ENCODE assay signal across 8 cellular contexts in the genomic region with DNA sequence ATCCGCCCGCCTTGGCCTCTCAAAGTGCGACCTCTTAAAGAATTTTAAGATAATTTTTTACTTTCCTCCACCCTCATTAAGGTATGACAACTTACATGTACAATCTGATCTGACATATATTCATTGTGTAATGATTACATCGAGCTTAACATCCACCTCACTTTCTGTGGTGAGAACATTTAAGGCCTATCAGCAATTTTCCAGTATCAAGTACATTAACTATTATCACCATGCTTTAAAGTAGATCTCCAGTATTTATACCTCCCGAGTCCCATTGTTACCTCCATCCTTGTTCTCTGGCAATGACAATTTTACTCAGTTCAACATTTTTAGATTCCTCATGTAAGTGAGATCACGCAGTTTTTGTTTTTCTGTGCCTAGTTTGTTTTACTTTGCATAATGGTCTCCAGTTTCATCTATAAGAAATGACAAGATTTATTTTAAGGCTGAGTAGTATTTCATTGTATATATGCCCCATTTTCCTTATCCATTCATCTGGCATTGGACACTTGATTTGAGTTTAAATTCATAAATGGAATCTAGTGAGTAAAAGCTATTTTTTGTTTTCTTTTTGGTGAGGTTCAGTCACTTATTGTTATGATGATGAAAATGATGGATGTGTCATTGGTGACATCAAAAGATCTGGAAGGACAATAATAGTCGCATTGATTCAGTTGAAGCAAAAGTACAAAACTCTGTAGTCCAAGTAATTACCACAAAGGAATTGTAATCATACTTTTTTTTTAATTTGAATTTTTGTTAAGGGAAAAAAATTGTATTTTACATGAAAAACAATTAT.
A peak's percentile ranks its signal among the peaks of the same experiment; 100 is the strongest.
DNase-seq lines count a peak whose midpoint lies in the region; ATAC-seq, FAIRE-seq and TF ChIP-seq lines count a peak whose summit lies in the region.

No MANE protein-coding gene starts in this region.

- H3K27ac Mint-ChIP-seq in CD4-positive, alpha-beta T cell: peak overlapping the region; percentile 99

- no peaks in the 10 kb centered on the region for H3K9me3 Mint-ChIP-seq in CD4-positive, alpha-beta T cell

- intact Hi-C loops in CD4-positive, alpha-beta T cell (cut with DNase I, micrococcal nuclease): loop anchor here in 1 of 2 experiments (2.0 kb wide), 2 partner anchors 14 to 48 kb away; a partner anchor contains a TSS
- intact Hi-C loops in head of caudate nucleus (cut with DNase I): no loop called here

- H3K9me3 ChIP-seq in CD4-positive, alpha-beta T cell (ENCODE audit: control insufficient read depth, low read length): no peaks in the 10 kb centered on the region
- H3K9me3 ChIP-seq in small intestine (ENCODE audit: control insufficient read depth, low read depth): no peaks in the 10 kb centered on the region

- peak overlapping the region; percentile 85 for H3K4me3 ChIP-seq in fibroblast of pulmonary artery (replicated peaks; ENCODE audit: low read depth, low read length)
- H3K4me3 ChIP-seq in small intestine (ENCODE audit: low read depth in 1 of 2, low read length in 2 of 2): peak overlapping the region; percentile 51 to 71

- no peak for DNase-seq in CD4-positive, alpha-beta T cell
- DNase-seq in SKM-1 treated with dmso at 0.1 percent for 144 hours (lab: John Stamatoyannopoulos, UW; ENCODE audit: unreplicated experiment): peak; percentile 42
- DNase-seq in fibroblast of pulmonary artery (ENCODE audit: low read depth): no peak
- peak; percentile 33 for DNase-seq in small intestine
- no peak for DNase-seq in foreskin melanocyte
- no peak for DNase-seq in omental fat pad (ENCODE audit: low spot score)
- no peak for DNase-seq in head of caudate nucleus

- H3K4me1 ChIP-seq in small intestine (ENCODE audit: control insufficient read depth in 2 of 2, insufficient read depth in 1 of 2, low read depth in 1 of 2, low read length in 1 of 2): no peaks in the 10 kb centered on the region

- no peaks in the 10 kb centered on the region for H3K27me3 Mint-ChIP-seq in CD4-positive, alpha-beta T cell

- 28 to 31% (median 30%) methylated on average over 7 of the region's 7 CpGs for WGBS in small intestine, 3 donors

- CTCF ChIA-PET in CD4-positive, alpha-beta T cell (lab: Charles Lee): interaction anchor here (0.7 to 4.9 kb wide), 10 partner anchors 9 to 70 kb away, joined by 3 to 26 read pairs (median 6); a partner anchor contains a TSS

- peaks cover 7% of the 10 kb centered on the region for H3K36me3 Mint-ChIP-seq in CD4-positive, alpha-beta T cell (ENCODE audit: low read depth)

- no peak for FAIRE-seq in small intestine (lab: Jason Lieb, UNC)

- no peaks in the 10 kb centered on the region for H3K36me3 ChIP-seq in small intestine (ENCODE audit: control insufficient read depth in 2 of 2, insufficient read depth in 2 of 2, low read length in 2 of 2)

- H3K27me3 ChIP-seq in CD4-positive, alpha-beta T cell (ENCODE audit: control insufficient read depth, insufficient read depth, low read length): no peaks in the 10 kb centered on the region
- H3K27me3 ChIP-seq in small intestine (ENCODE audit: control insufficient read depth in 2 of 2, insufficient read depth in 2 of 2, low read length in 2 of 2): no peaks in the 10 kb centered on the region

- no peak for TF ChIP-seq CTCF in CD4-positive, alpha-beta T cell (IDR thresholded peaks at IDR 0.05)
- TF ChIP-seq CTCF in fibroblast of pulmonary artery (IDR thresholded peaks at IDR 0.05; ENCODE audit: low read length, missing control alignments): no peak
- no peak for TF ChIP-seq CTCF in omental fat pad (IDR thresholded peaks at IDR 0.05)

- ATAC-seq in CD4-positive, alpha-beta T cell (ENCODE audit: poor library complexity): no peak
- ATAC-seq in HG02943 (IDR thresholded peaks at IDR 0.05; ENCODE audit: low read depth, unreplicated experiment): peak; percentile 17
- ATAC-seq in omental fat pad (ENCODE audit: low FRiP score): no peak

- POLR2A ChIA-PET in CD4-positive, alpha-beta T cell (lab: Charles Lee): interaction anchor here (0.6 to 9.2 kb wide), 39 partner anchors 9 to 1805 kb away, joined by 3 to 390 read pairs (median 7); partner anchors contain the start of genes HMGN4 and ZKSCAN8

- peaks cover 38% of the 10 kb centered on the region for H3K4me1 Mint-ChIP-seq in CD4-positive, alpha-beta T cell (ENCODE audit: low read depth)

- peak overlapping the region; percentile 77 for H3K27ac ChIP-seq in CD4-positive, alpha-beta T cell (ENCODE audit: low read depth, low read length)
- H3K27ac ChIP-seq in small intestine (ENCODE audit: low read depth in 1 of 2, low read length in 1 of 2): peak overlapping the region; percentile 79 to 97

- H3K4me3 Mint-ChIP-seq in CD4-positive, alpha-beta T cell: peak overlapping the region; percentile 90

Comparison
In these comparisons a context has a peak if more than half of its experiments do, and no peak if none do; other contexts are left out.
1. DNase-seq: peak in SKM-1 treated with dmso at 0.1 percent for 144 hours (single experiment) and small intestine (single experiment); none in CD4-positive, alpha-beta T cell (0 of 10), fibroblast of pulmonary artery (single experiment), foreskin melanocyte (single experiment), omental fat pad (single experiment) and head of caudate nucleus (0 of 42).